12 cellular contexts compared by ENCODE assay signal in genomic region chr13:93552596-93552995, GRCh38.
"Had no signal": no experiment of that assay in that cellular context is flagged by ENCODE, and none has a peak within 500 bp of the region (broad histone marks: within the 10 kb centered on the region; RNA-seq: fewer than 3 reads in every experiment).

No MANE protein-coding gene starts in this region.

- H3K27me3 Mint-ChIP-seq: activated B cell treated with CpG ODN at 0.5 μM for 24 hours; activated CD4-positive, alpha-beta T cell treated with anti-CD3 and anti-CD28 coated beads, Interleukin-2, amount 10 ng/mL, durations not matched to agents 24 days and 14 days; activated naive CD4-positive, alpha-beta T cell treated with anti-CD3 and anti-CD28 coated beads, Interleukin-2, amount 10 ng/mL, durations not matched to agents 7 days and 5 days; T-helper 17 cell had no signal

- H3K36me3 Mint-ChIP-seq: activated naive CD4-positive, alpha-beta T cell treated with anti-CD3 and anti-CD28 coated beads, Interleukin-2, amount 10 ng/mL, durations not matched to agents 7 days and 5 days; naive thymus-derived CD4-positive, alpha-beta T cell had no signal

- H3K9me3 Mint-ChIP-seq: activated CD4-positive, alpha-beta T cell treated with anti-CD3 and anti-CD28 coated beads, Interleukin-2, amount 10 ng/mL, durations not matched to agents 24 days and 14 days; activated naive CD4-positive, alpha-beta T cell treated with anti-CD3 and anti-CD28 coated beads, Interleukin-2, amount 10 ng/mL, durations not matched to agents 7 days and 5 days had no signal

- H3K4me1 Mint-ChIP-seq: activated B cell treated with CpG ODN at 0.5 μM for 24 hours; activated CD4-positive, alpha-beta T cell treated with anti-CD3 and anti-CD28 coated beads, Interleukin-2, amount 10 ng/mL, durations not matched to agents 24 days and 14 days; activated naive CD4-positive, alpha-beta T cell treated with anti-CD3 and anti-CD28 coated beads, Interleukin-2, amount 10 ng/mL, durations not matched to agents 7 days and 5 days; naive thymus-derived CD4-positive, alpha-beta T cell; T-helper 17 cell had no signal

- ATAC-seq: lower lobe of right lung; naive thymus-derived CD4-positive, alpha-beta T cell; T-helper 17 cell had no signal

- H3K4me3 Mint-ChIP-seq: activated B cell treated with CpG ODN at 0.5 μM for 24 hours; activated CD4-positive, alpha-beta T cell treated with anti-CD3 and anti-CD28 coated beads, Interleukin-2, amount 10 ng/mL, durations not matched to agents 24 days and 14 days; activated naive CD4-positive, alpha-beta T cell treated with anti-CD3 and anti-CD28 coated beads, Interleukin-2, amount 10 ng/mL, durations not matched to agents 7 days and 5 days; naive thymus-derived CD4-positive, alpha-beta T cell; T-helper 17 cell had no signal

- DNase-seq: activated B cell treated with CpG ODN at 0.5 μM for 24 hours; activated CD4-positive, alpha-beta T cell treated with anti-CD3 and anti-CD28 coated beads, Interleukin-2, amount 10 ng/mL, durations not matched to agents 24 days and 14 days; activated naive CD4-positive, alpha-beta T cell treated with anti-CD3 and anti-CD28 coated beads, Interleukin-2, amount 10 ng/mL, durations not matched to agents 7 days and 5 days; caudate nucleus; cortex of kidney; effector CD8-positive, alpha-beta T cell; erythroblast; hippocampal formation; lower lobe of right lung; naive thymus-derived CD4-positive, alpha-beta T cell; small intestine; T-helper 17 cell had no signal

- H3K27ac Mint-ChIP-seq: activated B cell treated with CpG ODN at 0.5 μM for 24 hours; activated CD4-positive, alpha-beta T cell treated with anti-CD3 and anti-CD28 coated beads, Interleukin-2, amount 10 ng/mL, durations not matched to agents 24 days and 14 days; activated naive CD4-positive, alpha-beta T cell treated with anti-CD3 and anti-CD28 coated beads, Interleukin-2, amount 10 ng/mL, durations not matched to agents 7 days and 5 days; naive thymus-derived CD4-positive, alpha-beta T cell; T-helper 17 cell had no signal
